29 cellular contexts compared by ENCODE assay signal in genomic region chr2:48264632-48265031, GRCh38.
"Had no signal": no experiment of that assay in that cellular context is flagged by ENCODE, and none has a peak within 500 bp of the region (broad histone marks: within the 10 kb centered on the region; RNA-seq: fewer than 3 reads in every experiment).

No MANE protein-coding gene starts in this region.

- H3K4me1 ChIP-seq: SJSA1 had no signal

- H3K9me3 Mint-ChIP-seq: activated naive CD4-positive, alpha-beta T cell treated with anti-CD3 and anti-CD28 coated beads for 36 hours; activated T-helper 17 cell treated with anti-CD3 and anti-CD28 coated beads, Interleukin-2, amount 50 U/mL, for 72 hours; central memory CD8-positive, alpha-beta T cell; T-cell had no signal

- H3K36me3 ChIP-seq: SJSA1 had no signal

- H3K4me1 Mint-ChIP-seq: activated CD4-positive, alpha-beta T cell treated with anti-CD3 and anti-CD28 coated beads, Interleukin-2, amount 10 ng/mL, durations not matched to agents 24 days and 14 days; activated T-helper 17 cell treated with anti-CD3 and anti-CD28 coated beads, Interleukin-2, amount 50 U/mL, for 72 hours; brain; central memory CD8-positive, alpha-beta T cell; T-cell had no signal

- H3K4me3 ChIP-seq: SJSA1 had no signal

- H3K27ac Mint-ChIP-seq: activated CD4-positive, alpha-beta T cell treated with anti-CD3 and anti-CD28 coated beads, Interleukin-2, amount 10 ng/mL, durations not matched to agents 24 days and 14 days; activated naive CD4-positive, alpha-beta T cell treated with anti-CD3 and anti-CD28 coated beads for 36 hours; activated naive CD8-positive, alpha-beta T cell; activated T-helper 17 cell treated with anti-CD3 and anti-CD28 coated beads, Interleukin-2, amount 50 U/mL, for 72 hours; brain; T-cell; WTC11 had no signal

- H3K4me3 Mint-ChIP-seq: activated CD4-positive, alpha-beta T cell treated with anti-CD3 and anti-CD28 coated beads, Interleukin-2, amount 10 ng/mL, durations not matched to agents 24 days and 14 days; activated naive CD4-positive, alpha-beta T cell treated with anti-CD3 and anti-CD28 coated beads for 36 hours; activated naive CD8-positive, alpha-beta T cell; activated T-helper 17 cell treated with anti-CD3 and anti-CD28 coated beads, Interleukin-2, amount 50 U/mL, for 72 hours; brain; central memory CD8-positive, alpha-beta T cell; T-cell; WTC11 had no signal

- ATAC-seq: activated T-helper 17 cell treated with anti-CD3 and anti-CD28 coated beads, Interleukin-2, amount 50 U/mL, for 72 hours; PC-3; SK-N-SH treated with all-trans-retinoic acid at 6 μM for 48 hours; T-cell; WTC11 had no signal

- H3K27me3 ChIP-seq: SJSA1 had no signal

- H3K36me3 Mint-ChIP-seq: brain, T-cell, WTC11 had no signal

- H3K27ac ChIP-seq: SJSA1 had no signal

- H3K27me3 Mint-ChIP-seq: activated naive CD8-positive, alpha-beta T cell; activated T-helper 17 cell treated with anti-CD3 and anti-CD28 coated beads, Interleukin-2, amount 50 U/mL, for 72 hours had no signal

- DNase-seq: activated CD4-positive, alpha-beta T cell treated with anti-CD3 and anti-CD28 coated beads, Interleukin-2, amount 10 ng/mL, durations not matched to agents 24 days and 14 days; activated CD4-positive, alpha-beta T cell treated with anti-CD3 and anti-CD28 coated beads, Interleukin-2, amount 50 U/mL, for 48 hours; activated CD4-positive, CD25-positive, alpha-beta regulatory T cell treated with anti-CD3 and anti-CD28 coated beads, Interleukin-2, amount 50 U/mL, for 72 hours; activated gamma-delta T cell; activated naive CD4-positive, alpha-beta T cell treated with anti-CD3 and anti-CD28 coated beads for 36 hours; activated T-cell treated with anti-CD3 and anti-CD28 coated beads for 4 hours; activated T-cell treated with anti-CD3 and anti-CD28 coated beads, Interleukin-2, amount 50 U/mL, for 48 hours; amygdala; NCI-H1105 treated with DMSO at 0.1 percent for 48 hours; NCI-H1436 treated with DMSO at 0.1 percent for 48 hours; NCI-H187; NCI-H2081; NCI-H510A treated with DMSO at 0.1 percent for 48 hours; NCI-H69; NK-92 treated with Interleukin-12 subunit alpha and Interleukin-12 subunit beta, amount 100 ng/mL, for 24 hours; PC-3; SHP77; T-cell; T-helper 2 cell; T1000 had no signal

- H3K9me3 ChIP-seq: SJSA1 had no signal

- FAIRE-seq: astrocyte, RCC 7860 had no signal
